ENCODE assay signal across 2 cellular contexts in the genomic region with DNA sequence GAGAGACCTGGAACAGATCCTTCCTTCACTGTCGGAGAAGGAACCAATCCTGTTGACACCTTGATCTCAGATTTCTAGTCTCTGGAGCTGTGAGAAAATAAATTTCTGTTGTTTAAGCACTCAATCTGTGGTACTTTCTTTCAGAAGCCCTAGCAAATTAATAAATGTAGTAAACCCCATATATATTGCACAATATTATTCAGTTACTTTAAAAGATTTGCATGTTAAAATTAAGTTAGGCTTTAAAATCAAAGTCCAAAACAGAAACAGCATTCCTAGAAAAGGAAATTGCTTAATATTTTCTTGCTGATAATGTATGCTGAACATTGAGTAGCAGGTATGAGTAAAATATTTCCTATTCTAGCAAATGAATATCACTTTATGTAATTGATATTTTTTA.
A peak's percentile ranks its signal among the peaks of the same experiment; 100 is the strongest.
TF ChIP-seq lines count a peak whose summit lies in the region.

No MANE protein-coding gene starts in this region.

TF ChIP-seq in HepG2, 621 proteins besides CTCF, POLR2A, EP300 and RAD21:
- peak; percentile 39; the same call in 1 of the 2 replicates for TF ChIP-seq CEBPB (IDR thresholded peaks at IDR 0.05; ENCODE audit: borderline replicate concordance, low read depth, low read length)
- no peak for TF ChIP-seq SALL1 (CRISPR knock-in tag; IDR thresholded peaks at IDR 0.05)
- TF ChIP-seq ZNF230 (CRISPR knock-in tag; IDR thresholded peaks at IDR 0.05) = no peak
TF ChIP-seq in HepG2: peak in this region for 1.

TF ChIP-seq in H1, 55 proteins besides CTCF, POLR2A, EP300 and RAD21:
- peak; percentile 34; the same call in 1 of the 2 replicates for TF ChIP-seq CEBPB (IDR thresholded peaks at IDR 0.05; ENCODE audit: low read depth, low read length)
- TF ChIP-seq JUN (IDR thresholded peaks at IDR 0.05; ENCODE audit: low read depth, low read length) = no peak
